In the genomic region with DNA sequence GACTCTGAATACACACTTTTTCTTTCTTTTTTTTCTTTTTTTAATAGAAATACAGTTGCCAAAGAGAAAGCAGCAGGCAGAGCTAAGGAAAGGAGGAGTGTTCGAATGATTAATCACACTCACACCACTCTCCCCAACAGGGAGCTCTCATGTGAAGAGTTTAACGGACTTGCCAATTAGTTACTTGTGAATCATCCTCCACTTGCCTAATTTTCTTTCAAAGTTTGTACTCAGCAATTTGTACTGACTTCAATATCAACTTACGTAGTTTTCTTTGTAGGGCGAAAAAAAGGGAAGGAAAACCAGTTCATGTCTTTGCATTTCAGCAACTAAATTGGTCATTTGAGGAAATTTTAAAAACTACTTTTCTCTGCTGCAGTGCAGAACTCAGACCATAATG, we compare ENCODE assay signal across 7 cellular contexts.
DNase-seq lines count a peak whose midpoint lies in the region; ATAC-seq and TF ChIP-seq lines count a peak whose summit lies in the region.

No MANE protein-coding gene starts in this region.

- no peak for TF ChIP-seq EP300 in esophagus muscularis mucosa (IDR thresholded peaks at IDR 0.05)

- H3K4me3 ChIP-seq in Loucy (ENCODE audit: low read length, poor library complexity, severe bottlenecking) (no peak overlapping the region), dorsolateral prefrontal cortex (peak overlapping the region in 33 of 59 donors; percentile 0 to 44 (median 17)), esophagus muscularis mucosa (no peak overlapping the region)

- intact Hi-C loops in dorsolateral prefrontal cortex (cut with DNase I): no loop called here
- intact Hi-C loops in sciatic nerve (cut with DNase I): no loop called here
- intact Hi-C loops in esophagus muscularis mucosa (cut with DNase I): no loop called here

- H3K79me2 ChIP-seq in Loucy (ENCODE audit: insufficient read depth, low read length): peaks cover 80% of the 10 kb centered on the region

- H3K4me2 ChIP-seq in Loucy (ENCODE audit: low read depth, low read length, poor library complexity, severe bottlenecking): peak overlapping the region; percentile 49

- H3K27ac ChIP-seq in dorsolateral prefrontal cortex: peak overlapping the region in 58 of 59 donors; percentile 2 to 98 (median 83)
- H3K27ac ChIP-seq in esophagus muscularis mucosa (replicated peaks in 1 of 4): peak overlapping the region in 2 of 4 donors; percentile 23 to 44

- no peak overlapping the region for H2AFZ ChIP-seq in Loucy (ENCODE audit: low read length)

- WGBS in esophagus muscularis mucosa: 48% methylated on average over 4 of the region's 4 CpGs

- ATAC-seq in GM18868 (IDR thresholded peaks at IDR 0.05; ENCODE audit: unreplicated experiment) (peak; percentile 37), sciatic nerve (peak; percentile 86), HG03280 (IDR thresholded peaks at IDR 0.05; ENCODE audit: unreplicated experiment) (no peak)

- no peak for DNase-seq in dorsolateral prefrontal cortex
- DNase-seq in sciatic nerve (ENCODE audit: low spot score): no peak
- no peak for DNase-seq in NCI-H1417 treated with DMSO at 0.1 percent for 48 hours (lab: John Stamatoyannopoulos, UW)
- no peak for DNase-seq in esophagus muscularis mucosa (ENCODE audit: extremely low spot score)

- no peak for TF ChIP-seq CTCF in Loucy (conservative IDR thresholded peaks at IDR 0.05; ENCODE audit: low read length)
- no peak for TF ChIP-seq CTCF in dorsolateral prefrontal cortex (IDR thresholded peaks at IDR 0.05 in 54 of 56, conservative IDR thresholded peaks at IDR 0.05 in 2 of 56; ENCODE audit: low read depth in 1 of 56, partially characterized antibody in 56 of 56)
- TF ChIP-seq CTCF in esophagus muscularis mucosa (IDR thresholded peaks at IDR 0.05): no peak

- TF ChIP-seq POLR2A in esophagus muscularis mucosa (IDR thresholded peaks at IDR 0.05; ENCODE audit: low read depth): no peak

- peak overlapping the region; percentile 11 for H3K9ac ChIP-seq in Loucy (ENCODE audit: low read depth, low read length, poor library complexity, severe bottlenecking)

- H3K27me3 ChIP-seq in Loucy (ENCODE audit: insufficient read depth, low read length, poor library complexity, severe bottlenecking) (no peaks in the 10 kb centered on the region), dorsolateral prefrontal cortex (no peaks in the 10 kb centered on the region), esophagus muscularis mucosa (no peaks in the 10 kb centered on the region)

- no peaks in the 10 kb centered on the region for H3F3A ChIP-seq in Loucy (ENCODE audit: low read depth)

- H3K36me3 ChIP-seq in Loucy (ENCODE audit: insufficient read depth, low read length) (peaks cover 45% of the 10 kb centered on the region; the same call in 1 of the 2 replicates), esophagus muscularis mucosa (peaks cover 0 to 27% (median 11%) of the 10 kb centered on the region in 4 donors)

- H3K9me2 ChIP-seq in Loucy (replicated peaks; ENCODE audit: low read depth, low read length): no peaks in the 10 kb centered on the region

- H3K4me1 ChIP-seq in Loucy (ENCODE audit: insufficient read depth, low read length, poor library complexity, severe bottlenecking) (peaks cover 55% of the 10 kb centered on the region), esophagus muscularis mucosa (peaks cover 0 to 19% (median 11%) of the 10 kb centered on the region in 4 donors)

- peaks cover 13% of the 10 kb centered on the region for H4K20me1 ChIP-seq in Loucy (ENCODE audit: insufficient read depth, low read length, poor library complexity, severe bottlenecking)

- H3K9me3 ChIP-seq in Loucy (ENCODE audit: insufficient read depth, low read depth, low read length) (no peaks in the 10 kb centered on the region), esophagus muscularis mucosa (no peaks in the 10 kb centered on the region)

Comparison
In these comparisons a context has a peak if more than half of its experiments do, and no peak if none do; other contexts are left out.
1. H3K4me3 ChIP-seq: peak in dorsolateral prefrontal cortex (33 of 59); none in Loucy (single experiment) and esophagus muscularis mucosa (0 of 4).